In genomic region chr11:67318239-67318555, GRCh38 we compare ENCODE assay signal across 8 cellular contexts. TPM values are rescaled to one million over a fixed set of nuclear protein-coding genes. Genes with fewer than 3 reads are reported as not detected.
DNase-seq lines count a peak whose midpoint lies in the region; ATAC-seq and TF ChIP-seq lines count a peak whose summit lies in the region.

No MANE protein-coding gene starts in this region.

- TF ChIP-seq CTCF in DND-41 (IDR thresholded peaks at IDR 0.05; ENCODE audit: borderline replicate concordance, extremely low read depth, low read length, poor library complexity, severe bottlenecking) (no peak), neural crest cell (conservative IDR thresholded peaks at IDR 0.05) (no peak)

- peak overlapping the region; percentile 90 for H2AFZ ChIP-seq in DND-41 (ENCODE audit: low read depth, low read length)

- H3K4me1 Mint-ChIP-seq in effector memory CD8-positive, alpha-beta T cell (ENCODE audit: low read depth in 2 of 2) = peaks cover 19 to 25% of the 10 kb centered on the region in 2 donors
- H3K4me1 Mint-ChIP-seq in neural crest cell = peaks cover 34% of the 10 kb centered on the region

- H3K27ac ChIP-seq in DND-41 (ENCODE audit: low read length) = no peak overlapping the region; the same call in 1 of the 2 replicates

- peak overlapping the region; percentile 88 for H3K4me2 ChIP-seq in DND-41 (ENCODE audit: insufficient read depth, low read length)

- no peaks in the 10 kb centered on the region for H3K27me3 Mint-ChIP-seq in effector memory CD8-positive, alpha-beta T cell
- peaks cover 2% of the 10 kb centered on the region for H3K27me3 Mint-ChIP-seq in neural crest cell (ENCODE audit: low read depth)

- no peaks in the 10 kb centered on the region for H3K9me3 Mint-ChIP-seq in effector memory CD8-positive, alpha-beta T cell
- no peaks in the 10 kb centered on the region for H3K9me3 Mint-ChIP-seq in neural crest cell

- H3K36me3 ChIP-seq in DND-41 (ENCODE audit: insufficient read depth, low read length) = no peaks in the 10 kb centered on the region
- H3K36me3 ChIP-seq in MG63 = no peaks in the 10 kb centered on the region

- DNase-seq in DND-41 = no peak
- DNase-seq in MG63 = no peak
- no peak for DNase-seq in effector memory CD8-positive, alpha-beta T cell
- DNase-seq in neural crest cell (ENCODE audit: low read depth, low spot score) = no peak
- no peak for DNase-seq in hepatic stellate cell (ENCODE audit: low spot score)
- no peak for DNase-seq in NK-92 treated with Interleukin-12 subunit alpha and Interleukin-12 subunit beta, amount 100 ng/mL, for 24 hours (lab: John Stamatoyannopoulos, UW)

- H3K4me1 ChIP-seq in DND-41 (ENCODE audit: insufficient read depth, low read length) = peaks cover 20% of the 10 kb centered on the region

- ATAC-seq in DND-41 (ENCODE audit: insufficient read depth, low read depth) (no peak; the same call in 2 of the 3 replicates), GM19035 (IDR thresholded peaks at IDR 0.05; ENCODE audit: unreplicated experiment) (no peak), GM18867 (IDR thresholded peaks at IDR 0.05; ENCODE audit: unreplicated experiment) (no peak)
- no peak for ATAC-seq in effector memory CD8-positive, alpha-beta T cell (replicated peaks)

- H3K9ac ChIP-seq in DND-41 (ENCODE audit: low read depth, low read length) = peak overlapping the region; percentile 78

- no peaks in the 10 kb centered on the region for H4K20me1 ChIP-seq in DND-41 (ENCODE audit: insufficient read depth, low read length)

- H3K4me3 ChIP-seq in DND-41 (ENCODE audit: low read depth in 1 of 2, low read length in 2 of 2) (peak overlapping the region; percentile 34 to 78; a peak in 3 of 4 replicates), MG63 (peak overlapping the region; percentile 65)

- H3K9me3 ChIP-seq in DND-41 (ENCODE audit: insufficient read depth, low read length, severe bottlenecking) (no peaks in the 10 kb centered on the region), MG63 (no peaks in the 10 kb centered on the region)

- H3K36me3 Mint-ChIP-seq in effector memory CD8-positive, alpha-beta T cell (ENCODE audit: insufficient read depth) = peaks cover 32% of the 10 kb centered on the region
- H3K36me3 Mint-ChIP-seq in neural crest cell (ENCODE audit: low read depth) = no peaks in the 10 kb centered on the region

- H3K27me3 ChIP-seq in DND-41 (ENCODE audit: insufficient read depth, low read length, poor library complexity) = no peaks in the 10 kb centered on the region
- H3K27me3 ChIP-seq in MG63 = no peaks in the 10 kb centered on the region

- H3K79me2 ChIP-seq in DND-41 (ENCODE audit: insufficient read depth, low read length) = no peaks in the 10 kb centered on the region; the same call in 1 of the 2 replicates

- H3K4me3 Mint-ChIP-seq in effector memory CD8-positive, alpha-beta T cell = peak overlapping the region; percentile 87 to 98
- peak overlapping the region; percentile 92 for H3K4me3 Mint-ChIP-seq in neural crest cell

- peak overlapping the region; percentile 92 to 94 for H3K27ac Mint-ChIP-seq in effector memory CD8-positive, alpha-beta T cell
- H3K27ac Mint-ChIP-seq in neural crest cell (ENCODE audit: unreplicated experiment) = no peak overlapping the region

RNA-seq across cellular contexts. Expression of gene SSH3, which starts 14.9 kb away (rescaled TPM):
- total RNA-seq in MG63 (2014; rRNA removed; shearing (Covaris generic); ENCODE audit: low replicate concordance) = 3.8 and 5.1 TPM in 2 replicates
- total RNA-seq in neural crest cell = 3.0 and 3.3 TPM in 2 replicates

RNA-seq across cellular contexts. Expression of gene ANKRD13D, which starts 29.1 kb away (rescaled TPM):
- 17.2 and 25.8 TPM in 2 replicates for total RNA-seq in MG63 (2014; rRNA removed; shearing (Covaris generic); ENCODE audit: low replicate concordance)
- 58.9 and 71.8 TPM in 2 replicates for total RNA-seq in neural crest cell

RNA-seq across cellular contexts. Expression of gene POLD4, which starts 35.1 kb away (rescaled TPM):
- total RNA-seq in MG63 (2014; rRNA removed; shearing (Covaris generic); ENCODE audit: low replicate concordance) = 17.3 and 40.1 TPM in 2 replicates
- total RNA-seq in neural crest cell = 3.7 and 7.1 TPM in 2 replicates

RNA-seq across cellular contexts. Expression of gene GRK2, which starts 51.9 kb away (rescaled TPM):
- total RNA-seq in MG63 (2014; rRNA removed; shearing (Covaris generic); ENCODE audit: low replicate concordance) = 24.2 and 31.8 TPM in 2 replicates
- 51.3 and 55.1 TPM in 2 replicates for total RNA-seq in neural crest cell

RNA-seq across cellular contexts. Expression of gene CLCF1, which starts 55.2 kb away (rescaled TPM):
- total RNA-seq in MG63 (2014; rRNA removed; shearing (Covaris generic); ENCODE audit: low replicate concordance) = 6.4 and 7.7 TPM in 2 replicates
- total RNA-seq in neural crest cell = 0.41 and 0.68 TPM in 2 replicates
